1 cellular context compared by ENCODE assay signal in genomic region chr12:113829212-113829611, GRCh38.
TF ChIP-seq lines count a peak whose summit lies in the region.

No MANE protein-coding gene starts in this region.

TF ChIP-seq in GM12878, 131 proteins besides CTCF, POLR2A, EP300 and RAD21:
- TF ChIP-seq IRF3 (IDR thresholded peaks at IDR 0.05) (no peak), BCL11A (IDR thresholded peaks at IDR 0.05; ENCODE audit: low read depth, low read length) (no peak), BCL3 (IDR thresholded peaks at IDR 0.05; ENCODE audit: borderline replicate concordance, insufficient read depth, low read depth, low read length, poor library complexity, severe bottlenecking) (peak; percentile 25), TAF1 (IDR thresholded peaks at IDR 0.05; ENCODE audit: borderline replicate concordance, low read depth, low read length) (no peak), MXI1 (IDR thresholded peaks at IDR 0.05; ENCODE audit: low read depth, low read length) (no peak)
